9 cellular contexts compared by ENCODE assay signal in genomic region chr15:89400121-89400996, GRCh38.
A peak's percentile ranks its signal among the peaks of the same experiment; 100 is the strongest.
DNase-seq lines count a peak whose midpoint lies in the region; ATAC-seq, FAIRE-seq and TF ChIP-seq lines count a peak whose summit lies in the region.
"Had no signal": no experiment of that assay in that cellular context is flagged by ENCODE, and none has a peak within 500 bp of the region (broad histone marks: within the 10 kb centered on the region; RNA-seq: fewer than 3 reads in every experiment).

No MANE protein-coding gene starts in this region.

- peak; percentile 30 for FAIRE-seq in GM12892 (lab: Jason Lieb, UNC)

- H3K4me3 ChIP-seq in H7 (ENCODE audit: insufficient read depth, low read depth, low read length) (no peak overlapping the region), RWPE2 (ENCODE audit: severe bottlenecking) (peak overlapping the region; percentile 16)

- TF ChIP-seq POLR2A in GM12892 (IDR thresholded peaks at IDR 0.05; ENCODE audit: low read depth, low read length) = no peak

- no peak overlapping the region for H3K27ac ChIP-seq in RWPE2 (ENCODE audit: poor library complexity, severe bottlenecking)
- peak overlapping the region; percentile 0 for H3K27ac ChIP-seq in layer of hippocampus (ENCODE audit: low read depth, low read length)
- H3K27ac ChIP-seq: epithelial cell of prostate had no signal

- no peak for ATAC-seq in RWPE2 (ENCODE audit: low read depth)

- H3K36me3 ChIP-seq in H7 (replicated peaks; ENCODE audit: control insufficient read depth, insufficient read depth, low read length) (no peaks in the 10 kb centered on the region), RWPE2 (ENCODE audit: low read depth) (no peaks in the 10 kb centered on the region)

- H3K4me1 ChIP-seq in RWPE2 (ENCODE audit: insufficient read depth, poor library complexity, severe bottlenecking) = peaks cover 15% of the 10 kb centered on the region

- H3K9me3 ChIP-seq in RWPE2 (ENCODE audit: severe bottlenecking) = no peaks in the 10 kb centered on the region

- peaks cover 99% of the 10 kb centered on the region for H3K27me3 ChIP-seq in H7 (ENCODE audit: control insufficient read depth, insufficient read depth, low read length)
- no peaks in the 10 kb centered on the region for H3K27me3 ChIP-seq in RWPE2 (ENCODE audit: insufficient read depth, poor library complexity, severe bottlenecking)
- peaks cover 29% of the 10 kb centered on the region for H3K27me3 ChIP-seq in layer of hippocampus (ENCODE audit: control insufficient read depth, insufficient read depth, low read length)

- TF ChIP-seq CTCF in RWPE2 (IDR thresholded peaks at IDR 0.05; ENCODE audit: poor library complexity, severe bottlenecking) = peak; percentile 44

- no peak for DNase-seq in GM12892 (ENCODE audit: insufficient read length)
- DNase-seq in H7 = peak; percentile 84
- no peak for DNase-seq in RWPE2 (ENCODE audit: low spot score)
- no peak for DNase-seq in cerebellar cortex (ENCODE audit: low spot score)
- no peak for DNase-seq in OCI-M2 (lab: John Stamatoyannopoulos, UW; ENCODE audit: unreplicated experiment)
- no peak for DNase-seq in T1000 (lab: John Stamatoyannopoulos, UW)
- no peak for DNase-seq in NK-92 (lab: John Stamatoyannopoulos, UW; ENCODE audit: unreplicated experiment)
